22 cellular contexts compared by ENCODE assay signal in the genomic region with DNA sequence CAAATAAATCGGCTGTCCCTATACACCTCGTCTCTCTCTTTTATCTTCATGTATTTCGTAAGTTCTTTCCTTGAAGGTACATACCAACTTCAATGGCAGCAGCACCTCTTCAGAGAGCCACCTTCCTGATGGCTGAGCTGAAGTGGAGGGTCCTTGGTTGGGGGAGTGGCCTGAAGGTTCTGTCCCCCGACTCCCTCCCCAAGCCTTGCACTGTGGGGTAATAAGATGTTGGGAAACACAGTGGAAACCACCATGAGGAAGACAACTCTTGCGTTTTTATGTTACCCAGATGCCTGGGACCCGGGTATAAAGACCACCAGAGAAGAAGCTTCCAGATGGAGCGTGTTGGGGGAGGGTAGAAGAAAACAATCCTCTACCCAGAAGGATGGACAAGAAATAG. TPM values are rescaled to one million over a fixed set of nuclear protein-coding genes. Genes with fewer than 3 reads are reported as not detected.
DNase-seq lines count a peak whose midpoint lies in the region; FAIRE-seq and TF ChIP-seq lines count a peak whose summit lies in the region.
"Had no signal": no experiment of that assay in that cellular context is flagged by ENCODE, and none has a peak within 500 bp of the region (broad histone marks: within the 10 kb centered on the region; RNA-seq: fewer than 3 reads in every experiment).

No MANE protein-coding gene starts in this region.

- TF ChIP-seq POLR2A in Peyer's patch (IDR thresholded peaks at IDR 0.05): no peak

- peaks cover 6% of the 10 kb centered on the region for H3K27me3 Mint-ChIP-seq in activated naive CD4-positive, alpha-beta T cell treated with anti-CD3 and anti-CD28 coated beads, Interleukin-2, amount 10 ng/mL, durations not matched to agents 7 days and 5 days
- peaks cover 29% of the 10 kb centered on the region for H3K27me3 Mint-ChIP-seq in astrocyte (ENCODE audit: low read depth, unreplicated experiment)
- no peaks in the 10 kb centered on the region for H3K27me3 Mint-ChIP-seq in type B pancreatic cell

- H3K27ac Mint-ChIP-seq in activated naive CD4-positive, alpha-beta T cell treated with anti-CD3 and anti-CD28 coated beads, Interleukin-2, amount 10 ng/mL, durations not matched to agents 7 days and 5 days: peak overlapping the region; percentile 97
- H3K27ac Mint-ChIP-seq in astrocyte (ENCODE audit: unreplicated experiment): no peak overlapping the region
- no peak overlapping the region for H3K27ac Mint-ChIP-seq in type B pancreatic cell

- CTCF ChIA-PET in activated naive CD4-positive, alpha-beta T cell treated with anti-CD3 and anti-CD28 coated beads, Interleukin-2, amount 10 ng/mL, durations not matched to agents 7 days and 5 days (lab: Charles Lee): interaction anchor here (1.6 kb wide), 1 partner anchor 12 kb away, joined by 4 read pairs; a partner anchor contains a TSS

- H3K9me3 Mint-ChIP-seq in activated naive CD4-positive, alpha-beta T cell treated with anti-CD3 and anti-CD28 coated beads, Interleukin-2, amount 10 ng/mL, durations not matched to agents 7 days and 5 days: peaks cover 65% of the 10 kb centered on the region
- peaks cover 29% of the 10 kb centered on the region for H3K9me3 Mint-ChIP-seq in astrocyte (ENCODE audit: unreplicated experiment)
- peaks cover 13% of the 10 kb centered on the region for H3K9me3 Mint-ChIP-seq in type B pancreatic cell

- no peak overlapping the region for H3K4me3 ChIP-seq in Peyer's patch
- H3K4me3 ChIP-seq in astrocyte (ENCODE audit: insufficient read depth, low read depth, low read length): no peak overlapping the region
- H3K4me3 ChIP-seq: coronary artery, heart left ventricle, left ventricle myocardium inferior, testis had no signal

- peaks cover 64% of the 10 kb centered on the region for H3K4me1 Mint-ChIP-seq in activated naive CD4-positive, alpha-beta T cell treated with anti-CD3 and anti-CD28 coated beads, Interleukin-2, amount 10 ng/mL, durations not matched to agents 7 days and 5 days
- H3K4me1 Mint-ChIP-seq in astrocyte (ENCODE audit: low read depth, unreplicated experiment): peaks cover 7% of the 10 kb centered on the region
- no peaks in the 10 kb centered on the region for H3K4me1 Mint-ChIP-seq in type B pancreatic cell (ENCODE audit: unreplicated experiment)

- H3K4me2 ChIP-seq in astrocyte (ENCODE audit: low read length): no peak overlapping the region

- H3K27me3 ChIP-seq in Peyer's patch: no peaks in the 10 kb centered on the region
- H3K27me3 ChIP-seq in astrocyte (ENCODE audit: insufficient read depth, low read length): no peaks in the 10 kb centered on the region
- H3K27me3 ChIP-seq: brain microvascular endothelial cell, testis had no signal

- H4K20me1 ChIP-seq in astrocyte (ENCODE audit: insufficient read depth, low read length): no peaks in the 10 kb centered on the region

- H3K4me3 Mint-ChIP-seq in activated naive CD4-positive, alpha-beta T cell treated with anti-CD3 and anti-CD28 coated beads, Interleukin-2, amount 10 ng/mL, durations not matched to agents 7 days and 5 days: no peak overlapping the region
- H3K4me3 Mint-ChIP-seq in astrocyte (ENCODE audit: unreplicated experiment) (peak overlapping the region; percentile 40), type B pancreatic cell (no peak overlapping the region)

- no peak for TF ChIP-seq CTCF in Peyer's patch (IDR thresholded peaks at IDR 0.05)
- no peak for TF ChIP-seq CTCF in astrocyte (IDR thresholded peaks at IDR 0.05; ENCODE audit: insufficient read depth, low read depth, low read length)
- no peak for TF ChIP-seq CTCF in type B pancreatic cell (conservative IDR thresholded peaks at IDR 0.05)

- H3K79me2 ChIP-seq in astrocyte (ENCODE audit: insufficient read depth, low read length): no peaks in the 10 kb centered on the region

- no peak for FAIRE-seq in astrocyte (lab: Jason Lieb, UNC)

- no peak for DNase-seq in activated naive CD4-positive, alpha-beta T cell treated with anti-CD3 and anti-CD28 coated beads, Interleukin-2, amount 10 ng/mL, durations not matched to agents 7 days and 5 days
- DNase-seq in activated naive CD4-positive, alpha-beta T cell (lab: John Stamatoyannopoulos, UW): no peak
- DNase-seq in Peyer's patch (no peak), astrocyte (ENCODE audit: low read depth) (no peak), type B pancreatic cell (ENCODE audit: extremely low spot score, unreplicated experiment) (peak; percentile 22), DMS114 treated with DMSO at 0.1 percent for 48 hours (lab: John Stamatoyannopoulos, UW; ENCODE audit: unreplicated experiment) (no peak), HK-2 (ENCODE audit: unreplicated experiment) (no peak), NCI-H1694 (lab: John Stamatoyannopoulos, UW) (no peak)
- DNase-seq: brain microvascular endothelial cell, COR-L47, KBM-7, left ventricle myocardium inferior, NCI-H1092, NCI-H2107, NCI-H510A treated with DMSO at 0.1 percent for 48 hours, retina, SW 1271, testis had no signal

- no peak overlapping the region for H2AFZ ChIP-seq in astrocyte (ENCODE audit: low read depth, low read length)

- peak overlapping the region; percentile 25 to 82 (median 63) for H3K27ac ChIP-seq in Peyer's patch
- no peak overlapping the region for H3K27ac ChIP-seq in astrocyte (ENCODE audit: low read depth, low read length)
- H3K27ac ChIP-seq: brain microvascular endothelial cell, coronary artery, left ventricle myocardium inferior, testis had no signal

- H3K36me3 Mint-ChIP-seq in activated naive CD4-positive, alpha-beta T cell treated with anti-CD3 and anti-CD28 coated beads, Interleukin-2, amount 10 ng/mL, durations not matched to agents 7 days and 5 days: peaks cover 66% of the 10 kb centered on the region
- peaks cover 2% of the 10 kb centered on the region for H3K36me3 Mint-ChIP-seq in astrocyte (ENCODE audit: low read depth, unreplicated experiment)
- H3K36me3 Mint-ChIP-seq in type B pancreatic cell: no peaks in the 10 kb centered on the region

- no peaks in the 10 kb centered on the region for H3K4me1 ChIP-seq in Peyer's patch
- H3K4me1 ChIP-seq in astrocyte (ENCODE audit: insufficient read depth, low read length): no peaks in the 10 kb centered on the region
- H3K4me1 ChIP-seq: left ventricle myocardium inferior, testis had no signal

- H3K9me3 ChIP-seq in Peyer's patch (no peaks in the 10 kb centered on the region), astrocyte (ENCODE audit: insufficient read depth, low read depth, low read length) (no peaks in the 10 kb centered on the region)
- H3K9me3 ChIP-seq: testis had no signal

- H3K9ac ChIP-seq in astrocyte (ENCODE audit: low read length): no peak overlapping the region

- H3K36me3 ChIP-seq in Peyer's patch: no peaks in the 10 kb centered on the region
- H3K36me3 ChIP-seq in astrocyte (ENCODE audit: insufficient read depth, low read length): no peaks in the 10 kb centered on the region
- H3K36me3 ChIP-seq: brain microvascular endothelial cell, heart left ventricle, left ventricle myocardium inferior had no signal

RNA-seq across cellular contexts. Expression of a gene that starts 0.8 kb away (rescaled TPM):
- total RNA-seq in Peyer's patch (not detected), astrocyte (not detected in 2 replicates), type B pancreatic cell (ENCODE audit: low replicate concordance) (not detected in 2 replicates)
- total RNA-seq: Daoy, heart left ventricle, left ventricle myocardium inferior, mononuclear cell, testis had no signal

RNA-seq across cellular contexts. Expression of a gene that starts 4.1 kb away (rescaled TPM):
- total RNA-seq in Peyer's patch (not detected), astrocyte (not detected in 2 replicates), type B pancreatic cell (ENCODE audit: low replicate concordance) (not detected in 2 replicates)
- total RNA-seq: Daoy, heart left ventricle, left ventricle myocardium inferior, mononuclear cell, testis had no signal

RNA-seq across cellular contexts. Expression of a gene that starts 8.2 kb away (rescaled TPM):
- total RNA-seq in Peyer's patch: not detected
- total RNA-seq in astrocyte: not detected in 2 replicates
- not detected in 2 replicates for total RNA-seq in type B pancreatic cell (ENCODE audit: low replicate concordance)
- total RNA-seq: Daoy, heart left ventricle, left ventricle myocardium inferior, mononuclear cell had no signal

RNA-seq across cellular contexts. Expression of a gene that starts 12.3 kb away (rescaled TPM):
- total RNA-seq in Peyer's patch (not detected), astrocyte (not detected in 2 replicates), type B pancreatic cell (ENCODE audit: low replicate concordance) (not detected in 2 replicates)
- total RNA-seq: Daoy, heart left ventricle, left ventricle myocardium inferior, mononuclear cell had no signal

RNA-seq across cellular contexts. Expression of a gene that starts 21.4 kb away (rescaled TPM):
- not detected for total RNA-seq in Peyer's patch
- not detected in 2 replicates for total RNA-seq in astrocyte
- total RNA-seq in type B pancreatic cell (ENCODE audit: low replicate concordance): not detected in 2 replicates
- total RNA-seq: Daoy, heart left ventricle, left ventricle myocardium inferior, mononuclear cell, testis had no signal
